ENCODE assay signal across 1 cellular context in the genomic region with DNA sequence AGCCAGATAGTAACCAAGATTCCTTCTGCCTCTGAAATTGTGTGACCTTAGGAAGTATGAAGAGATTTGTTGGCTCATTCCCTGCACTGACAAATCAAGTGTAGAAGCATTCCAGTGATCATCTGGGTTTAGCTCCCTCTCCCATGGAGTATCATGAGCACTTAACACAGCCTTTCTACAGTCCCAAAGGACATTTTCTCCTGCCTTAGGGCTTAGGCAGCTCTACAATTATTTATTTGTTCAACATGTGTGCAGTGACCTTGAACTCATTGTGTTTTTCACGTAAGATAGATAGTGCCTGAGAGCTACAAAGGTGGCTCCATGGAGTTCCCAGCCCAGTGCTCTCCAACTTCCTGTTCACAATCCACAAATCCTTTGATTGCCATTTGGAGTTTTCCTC.
TF ChIP-seq lines count a peak whose summit lies in the region.

No MANE protein-coding gene starts in this region.

TF ChIP-seq in HepG2, 621 proteins besides CTCF, POLR2A, EP300 and RAD21:
- TF ChIP-seq JUNB (CRISPR knock-in tag; IDR thresholded peaks at IDR 0.05; ENCODE audit: borderline replicate concordance) (no peak), NCOA5 (CRISPR knock-in tag; IDR thresholded peaks at IDR 0.05) (no peak), ZBTB20 (CRISPR knock-in tag; IDR thresholded peaks at IDR 0.05; ENCODE audit: borderline replicate concordance, low read depth) (no peak), ZNF331 (CRISPR knock-in tag; IDR thresholded peaks at IDR 0.05) (no peak)
- TF ChIP-seq, protein P1, sequence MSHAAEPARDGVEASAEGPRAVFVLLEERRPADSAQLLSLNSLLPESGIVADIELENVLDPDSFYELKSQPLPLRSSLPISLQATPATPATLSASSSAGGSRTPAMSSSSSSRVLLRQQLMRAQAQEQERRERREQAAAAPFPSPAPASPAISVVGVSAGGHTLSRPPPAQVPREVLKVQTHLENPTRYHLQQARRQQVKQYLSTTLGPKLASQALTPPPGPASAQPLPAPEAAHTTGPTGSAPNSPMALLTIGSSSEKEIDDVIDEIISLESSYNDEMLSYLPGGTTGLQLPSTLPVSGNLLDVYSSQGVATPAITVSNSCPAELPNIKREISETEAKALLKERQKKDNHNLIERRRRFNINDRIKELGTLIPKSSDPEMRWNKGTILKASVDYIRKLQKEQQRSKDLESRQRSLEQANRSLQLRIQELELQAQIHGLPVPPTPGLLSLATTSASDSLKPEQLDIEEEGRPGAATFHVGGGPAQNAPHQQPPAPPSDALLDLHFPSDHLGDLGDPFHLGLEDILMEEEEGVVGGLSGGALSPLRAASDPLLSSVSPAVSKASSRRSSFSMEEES (CRISPR knock-in tag; IDR thresholded peaks at IDR 0.05) = no peak
TF ChIP-seq in HepG2: peak in this region for 0.
